ENCODE assay signal across 24 cellular contexts in the genomic region with DNA sequence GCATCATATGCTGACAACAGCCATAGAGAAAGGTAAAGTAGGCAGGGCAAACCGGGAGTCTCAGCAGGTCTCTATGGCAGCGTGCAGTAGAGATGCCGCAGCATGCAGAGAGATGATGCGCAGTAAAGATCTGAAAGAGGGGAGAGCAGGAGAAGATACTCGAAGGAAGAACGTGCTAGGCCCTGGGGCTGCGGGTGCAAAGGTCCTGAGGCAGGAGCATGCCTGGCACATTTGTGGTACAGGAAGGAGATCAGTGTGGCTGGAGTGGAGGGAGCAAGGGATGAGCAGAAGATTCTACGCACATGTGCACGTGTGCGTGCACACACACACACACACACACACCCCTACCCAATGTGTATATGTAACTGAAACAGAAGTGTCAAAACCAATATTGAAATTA. TPM values are rescaled to one million over a fixed set of nuclear protein-coding genes. Genes with fewer than 3 reads are reported as not detected.
"Had no signal": no experiment of that assay in that cellular context is flagged by ENCODE, and none has a peak within 500 bp of the region (broad histone marks: within the 10 kb centered on the region; RNA-seq: fewer than 3 reads in every experiment).

No MANE protein-coding gene starts in this region.

- H3K9me3 ChIP-seq: esophagus squamous epithelium, gastroesophageal sphincter had no signal

- H3K36me3 ChIP-seq: brain microvascular endothelial cell had no signal

- H3K27me3 ChIP-seq: brain microvascular endothelial cell, esophagus squamous epithelium, gastroesophageal sphincter had no signal

- ATAC-seq: activated naive CD4-positive, alpha-beta T cell treated with anti-CD3 and anti-CD28 coated beads, Interleukin-2, amount 50 U/mL, for 72 hours; activated T-cell treated with anti-CD3 and anti-CD28 coated beads, Interleukin-2, amount 50 U/mL, for 72 hours; effector memory CD8-positive, alpha-beta T cell; gastroesophageal sphincter had no signal

- DNase-seq: activated CD4-positive, alpha-beta T cell treated with anti-CD3 and anti-CD28 coated beads for 48 hours; activated CD4-positive, alpha-beta T cell treated with anti-CD3 and anti-CD28 coated beads, Interleukin-2, amount 50 U/mL, for 1 hour; activated CD4-positive, alpha-beta T cell treated with anti-CD3 and anti-CD28 coated beads, Interleukin-2, amount 50 U/mL, for 48 hours; activated CD8-positive, alpha-beta memory T cell treated with anti-CD3 and anti-CD28 coated beads, Interleukin-2, amount 50 U/mL, for 48 hours; activated gamma-delta T cell; activated naive CD4-positive, alpha-beta T cell; activated naive CD4-positive, alpha-beta T cell treated with anti-CD3 and anti-CD28 coated beads, Interleukin-2, amount 10 ng/mL, durations not matched to agents 7 days and 5 days; activated naive CD8-positive, alpha-beta T cell treated with anti-CD3 and anti-CD28 coated beads, Interleukin-2, amount 10 ng/mL, durations not matched to agents 7 days and 5 days; activated T-cell treated with anti-CD3 and anti-CD28 coated beads for 4 hours; activated T-cell treated with anti-CD3 and anti-CD28 coated beads, Interleukin-2, amount 50 U/mL, for 24 hours; activated T-cell treated with anti-CD3 and anti-CD28 coated beads, Interleukin-2, amount 50 U/mL, for 72 hours; brain microvascular endothelial cell; cortex of kidney; dermis blood vessel endothelial cell; effector CD4-positive, alpha-beta T cell; effector memory CD8-positive, alpha-beta T cell; esophagus squamous epithelium; foreskin melanocyte; head of caudate nucleus; T-helper 2 cell had no signal

- H3K27ac ChIP-seq: brain microvascular endothelial cell, epithelial cell of prostate had no signal

- H3K4me3 ChIP-seq: esophagus squamous epithelium, gastroesophageal sphincter had no signal

RNA-seq across cellular contexts. Expression of a gene that starts 45.0 kb away (rescaled TPM):
- total RNA-seq: activated naive CD4-positive, alpha-beta T cell treated with anti-CD3 and anti-CD28 coated beads, Interleukin-2, amount 50 U/mL, for 72 hours; activated T-cell treated with anti-CD3 and anti-CD28 coated beads, Interleukin-2, amount 50 U/mL, for 72 hours; T-helper 1 cell treated with Interleukin-12 subunit alpha and Interleukin-12 subunit beta and Interleukin-4 antibody, amounts not matched to agents 30 ng/mL and 1 ng/mL, for 36 hours had no signal
